In the genomic region with DNA sequence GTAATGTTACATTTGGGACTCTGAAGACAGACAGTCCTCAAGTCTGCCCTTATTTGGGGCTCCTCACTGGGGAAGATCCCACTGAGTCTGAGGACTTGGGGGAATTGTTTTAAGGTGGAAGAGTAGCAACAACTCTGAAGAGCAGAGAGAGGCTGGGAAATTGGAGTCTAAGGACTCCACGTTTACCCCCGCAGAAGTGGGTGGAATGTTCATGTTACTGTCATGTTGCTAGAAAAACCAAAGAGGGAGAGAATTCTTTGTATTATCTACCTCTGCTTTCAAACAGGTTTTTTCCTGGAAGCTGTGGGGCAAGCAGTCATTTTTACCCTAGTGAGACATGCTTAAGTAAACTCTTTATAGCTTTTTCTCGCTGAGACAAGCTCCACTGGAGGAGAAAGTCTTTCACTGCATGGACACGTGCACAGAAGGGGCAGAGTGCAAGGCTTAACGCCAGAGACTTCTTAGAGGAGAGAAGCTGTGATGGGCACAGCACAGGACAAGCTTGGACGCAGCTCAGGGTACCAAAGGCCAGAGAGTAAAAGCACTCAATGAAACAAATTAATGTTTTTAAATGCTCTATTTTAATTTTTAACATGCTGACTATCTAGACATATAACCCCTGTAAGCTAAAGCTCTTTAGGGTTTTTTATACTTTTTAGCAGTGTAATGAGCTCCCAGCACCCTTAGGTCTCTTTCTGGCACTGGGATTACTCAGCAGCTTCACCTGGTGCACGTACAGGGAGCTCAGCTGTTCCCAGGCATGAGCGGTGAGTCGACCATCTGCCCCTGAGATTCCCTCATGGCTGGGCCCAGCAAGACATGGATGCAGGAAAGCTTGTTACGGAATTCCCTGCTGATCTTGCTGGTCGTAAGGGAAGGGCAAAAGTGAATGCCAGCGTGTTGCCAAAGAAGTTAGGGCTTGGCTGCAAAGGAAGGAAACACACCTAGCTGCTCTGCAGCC, we compare ENCODE assay signal across 23 cellular contexts. TPM values are rescaled to one million over a fixed set of nuclear protein-coding genes. Genes with fewer than 3 reads are reported as not detected.
DNase-seq lines count a peak whose midpoint lies in the region; ATAC-seq and TF ChIP-seq lines count a peak whose summit lies in the region.
"Had no signal": no experiment of that assay in that cellular context is flagged by ENCODE, and none has a peak within 500 bp of the region (broad histone marks: within the 10 kb centered on the region; RNA-seq: fewer than 3 reads in every experiment).

No MANE protein-coding gene starts in this region.

- ATAC-seq in esophagus mucosa (peak; percentile 31), GM21717 (IDR thresholded peaks at IDR 0.05; ENCODE audit: unreplicated experiment) (no peak)
- no peak for ATAC-seq in CD4-positive, alpha-beta T cell (ENCODE audit: poor library complexity)

- H3K4me3 ChIP-seq in BLaER1 treated with 17β-estradiol and CSF1 and Interleukin-3, amounts not matched to agents 10 nM and 100 nM: no peak overlapping the region
- H3K4me3 ChIP-seq: Peyer's patch had no signal

- no peaks in the 10 kb centered on the region for H3K27me3 ChIP-seq in BLaER1 treated with 17β-estradiol and CSF1 and Interleukin-3, amounts not matched to agents 10 nM and 100 nM
- no peaks in the 10 kb centered on the region for H3K27me3 ChIP-seq in CD4-positive, alpha-beta T cell (ENCODE audit: control insufficient read depth, insufficient read depth, low read length)
- H3K27me3 ChIP-seq: Peyer's patch had no signal

- H3K9ac ChIP-seq in BLaER1 treated with 17β-estradiol and CSF1 and Interleukin-3, amounts not matched to agents 10 nM and 100 nM: peak overlapping the region in 1 of 11 experiments; percentile 6; a peak in 1 of 22 replicates
- H3K9ac ChIP-seq: parathyroid adenoma, SK-N-SH had no signal

- TF ChIP-seq CTCF in CD4-positive, alpha-beta T cell (IDR thresholded peaks at IDR 0.05): no peak

- peak overlapping the region in 6 of 11 experiments; percentile 2 to 47 (median 39); a peak in 9 of 22 replicates for H3K4me2 ChIP-seq in BLaER1 treated with 17β-estradiol and CSF1 and Interleukin-3, amounts not matched to agents 10 nM and 100 nM
- H3K4me2 ChIP-seq: SK-N-SH had no signal

- no peaks in the 10 kb centered on the region for H3K9me3 ChIP-seq in BLaER1 treated with 17β-estradiol and CSF1 and Interleukin-3, amounts not matched to agents 10 nM and 100 nM (replicated peaks in 1 of 11)
- H3K9me3 ChIP-seq in CD4-positive, alpha-beta T cell (ENCODE audit: control insufficient read depth, low read length): no peaks in the 10 kb centered on the region
- H3K9me3 ChIP-seq: Peyer's patch, SK-N-SH had no signal

- H3K27ac Mint-ChIP-seq in CD4-positive, alpha-beta T cell: no peak overlapping the region

- no peaks in the 10 kb centered on the region for H3K4me1 Mint-ChIP-seq in CD4-positive, alpha-beta T cell (ENCODE audit: low read depth)
- H3K4me1 Mint-ChIP-seq: CD8-positive, alpha-beta memory T cell; central memory CD8-positive, alpha-beta T cell had no signal

- DNase-seq in NCI-H82 treated with DMSO at 0.1 percent for 48 hours (lab: John Stamatoyannopoulos, UW; ENCODE audit: unreplicated experiment) (peak; percentile 38), myocyte (ENCODE audit: low read depth) (peak; percentile 47), GM19238 (ENCODE audit: insufficient read length, low spot score) (no peak), NCI-H524 treated with DMSO at 0.1 percent for 48 hours (lab: John Stamatoyannopoulos, UW) (no peak)
- no peak for DNase-seq in CD4-positive, alpha-beta T cell
- DNase-seq: activated CD4-positive, alpha-beta T cell treated with anti-CD3 and anti-CD28 coated beads for 1 hour; activated gamma-delta T cell treated with Interleukin-2 at 50 U/mL for 16 hours; amygdala; CD8-positive, alpha-beta memory T cell; EL; left cardiac atrium; NCI-H1092 treated with DMSO at 0.1 percent for 48 hours; NCI-H2107; NCI-H526; SK-N-SH; stimulated activated CD4-positive, alpha-beta T cell treated with anti-CD3 and anti-CD28 coated beads, Interleukin-2, amount 100 ng/mL, for 24 hours; T1000 had no signal

- CTCF ChIA-PET in CD4-positive, alpha-beta T cell (lab: Charles Lee): no interaction called here

- H3K27me3 Mint-ChIP-seq in CD4-positive, alpha-beta T cell: no peaks in the 10 kb centered on the region

- H3K4me1 ChIP-seq in BLaER1 treated with 17β-estradiol and CSF1 and Interleukin-3, amounts not matched to agents 10 nM and 100 nM: peaks cover 26 to 63% (median 50%) of the 10 kb centered on the region in 10 experiments
- H3K4me1 ChIP-seq: parathyroid adenoma, Peyer's patch had no signal

- no peak overlapping the region for H3K4me3 Mint-ChIP-seq in CD4-positive, alpha-beta T cell
- H3K4me3 Mint-ChIP-seq: CD8-positive, alpha-beta memory T cell; central memory CD8-positive, alpha-beta T cell had no signal

- H3K27ac ChIP-seq in BLaER1 treated with 17β-estradiol and CSF1 and Interleukin-3, amounts not matched to agents 10 nM and 100 nM: no peak overlapping the region
- H3K27ac ChIP-seq in CD4-positive, alpha-beta T cell (ENCODE audit: low read depth, low read length): no peak overlapping the region
- H3K27ac ChIP-seq: parathyroid adenoma had no signal

- no peaks in the 10 kb centered on the region for H3K9me3 Mint-ChIP-seq in CD4-positive, alpha-beta T cell
- H3K9me3 Mint-ChIP-seq: central memory CD8-positive, alpha-beta T cell had no signal

- intact Hi-C loops in CD4-positive, alpha-beta T cell (cut with DNase I, micrococcal nuclease): no loop called here

- H4K20me1 ChIP-seq in BLaER1 treated with 17β-estradiol and CSF1 and Interleukin-3, amounts not matched to agents 10 nM and 100 nM: no peaks in the 10 kb centered on the region

- POLR2A ChIA-PET in CD4-positive, alpha-beta T cell (lab: Charles Lee): no interaction called here

- H3K36me3 ChIP-seq in BLaER1 treated with 17β-estradiol and CSF1 and Interleukin-3, amounts not matched to agents 10 nM and 100 nM: no peaks in the 10 kb centered on the region
- H3K36me3 ChIP-seq: Peyer's patch had no signal

- no peaks in the 10 kb centered on the region for H3K36me3 Mint-ChIP-seq in CD4-positive, alpha-beta T cell (ENCODE audit: low read depth)
- H3K36me3 Mint-ChIP-seq: CD8-positive, alpha-beta memory T cell had no signal

RNA-seq across cellular contexts. Expression of a gene that starts 54.5 kb away (rescaled TPM):
- total RNA-seq in esophagus mucosa (4.5 TPM), myocyte (3,190 and 3,208 TPM in 2 replicates)
- 771 TPM for polyA plus RNA-seq in myocyte (2012)
- total RNA-seq in CD4-positive, alpha-beta T cell: 100 to 1,000 TPM in 1 of 2 experiments, 10 to 100 TPM in 1; 98.8 to 104 TPM

RNA-seq across cellular contexts. Expression of a gene that starts 58.6 kb away (rescaled TPM):
- 1.8 TPM for total RNA-seq in esophagus mucosa
- 0.45 and 0.62 TPM in 2 replicates for total RNA-seq in myocyte
- 4.8 TPM for polyA plus RNA-seq in myocyte (2012)
- total RNA-seq in CD4-positive, alpha-beta T cell: not detected
- total RNA-seq: CD8-positive, alpha-beta memory T cell had no signal
- polyA plus RNA-seq: CD8-positive, alpha-beta memory T cell; SK-N-SH had no signal

Comparison
In these comparisons a context has a peak if more than half of its experiments do, and no peak if none do; other contexts are left out.
1. DNase-seq: peak in NCI-H82 treated with DMSO at 0.1 percent for 48 hours (single experiment) and myocyte (single experiment); none in GM19238 (single experiment), CD4-positive, alpha-beta T cell (0 of 10) and NCI-H524 treated with DMSO at 0.1 percent for 48 hours (single experiment).
2. RNA of a gene that starts 54.5 kb away (total RNA-seq): 3,190 to 3,208 TPM in myocyte; 98.8 to 104 TPM in CD4-positive, alpha-beta T cell and 4.5 TPM in esophagus mucosa (single experiment); every median in the first group is over 10 times any median in the second.